9 cellular contexts compared by ENCODE assay signal in the genomic region with DNA sequence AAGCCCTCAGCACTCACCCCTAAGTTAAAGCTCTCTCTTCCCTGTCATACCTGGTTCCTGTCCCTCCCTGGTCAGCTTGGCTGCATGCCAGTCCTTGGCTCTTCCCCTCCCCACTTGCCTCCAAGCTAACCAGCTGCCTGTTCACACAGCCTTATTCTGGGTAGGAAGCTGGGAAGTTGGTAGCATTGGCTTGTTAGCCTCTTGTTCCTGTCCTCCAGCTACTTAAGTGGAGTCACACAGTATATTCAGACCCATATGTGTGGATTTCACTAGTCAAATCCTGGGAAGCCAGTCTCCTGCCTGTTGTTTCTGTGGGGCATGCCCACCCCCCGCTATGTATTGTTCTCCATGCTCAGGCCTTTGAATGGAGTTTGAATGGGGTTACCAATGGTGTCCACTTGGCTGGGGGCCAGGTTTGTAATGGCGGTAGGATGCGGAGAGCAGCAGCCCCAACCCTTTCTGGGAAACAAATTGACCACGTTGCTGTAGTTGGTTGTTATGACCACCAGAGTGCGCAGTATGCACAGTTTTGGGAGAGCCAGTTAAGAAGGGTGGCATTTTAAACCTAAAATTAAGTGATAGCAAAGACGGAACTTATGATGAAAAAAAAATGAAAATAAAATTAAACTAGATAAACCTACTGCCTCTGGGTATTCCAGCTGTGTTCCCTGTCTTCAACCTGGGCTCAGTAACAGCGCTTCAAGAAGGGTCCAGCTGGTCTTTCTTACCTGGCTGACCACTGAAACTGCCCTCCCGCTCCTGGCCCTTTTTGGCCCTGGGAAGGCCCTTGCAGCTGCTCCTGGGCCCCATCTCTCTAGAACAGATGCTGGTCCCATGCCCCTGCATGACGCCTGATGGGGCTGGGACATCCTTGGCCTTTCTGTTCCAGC. TPM values are rescaled to one million over a fixed set of nuclear protein-coding genes. Genes with fewer than 3 reads are reported as not detected.
A peak's percentile ranks its signal among the peaks of the same experiment; 100 is the strongest.
DNase-seq lines count a peak whose midpoint lies in the region; ATAC-seq and TF ChIP-seq lines count a peak whose summit lies in the region.
"Had no signal": no experiment of that assay in that cellular context is flagged by ENCODE, and none has a peak within 500 bp of the region (broad histone marks: within the 10 kb centered on the region; RNA-seq: fewer than 3 reads in every experiment).

No MANE protein-coding gene starts in this region.

- peak; percentile 90 for ATAC-seq in CD4-positive, alpha-beta T cell (ENCODE audit: poor library complexity)
- ATAC-seq in HCT116 = peak; percentile 78
- ATAC-seq in WTC11 = peak; percentile 78
- peak; percentile 56 for ATAC-seq in left colon
- no peak for ATAC-seq in GM21367 (IDR thresholded peaks at IDR 0.05; ENCODE audit: unreplicated experiment)

- H3K27ac Mint-ChIP-seq in CD4-positive, alpha-beta T cell = no peak overlapping the region
- H3K27ac Mint-ChIP-seq in WTC11 = no peak overlapping the region
- H3K27ac Mint-ChIP-seq: IgD-negative memory B cell had no signal

- no peaks in the 10 kb centered on the region for H3K9me3 Mint-ChIP-seq in CD4-positive, alpha-beta T cell
- no peaks in the 10 kb centered on the region for H3K9me3 Mint-ChIP-seq in WTC11
- H3K9me3 Mint-ChIP-seq: IgD-negative memory B cell had no signal

- H3K4me1 ChIP-seq in HCT116 (ENCODE audit: control insufficient read depth in 1 of 2, insufficient read depth in 2 of 2, low read length in 2 of 2) = peaks cover 23 to 48% of the 10 kb centered on the region in 2 experiments

- H3K36me3 Mint-ChIP-seq in CD4-positive, alpha-beta T cell (ENCODE audit: low read depth) = no peaks in the 10 kb centered on the region
- no peaks in the 10 kb centered on the region for H3K36me3 Mint-ChIP-seq in WTC11
- H3K36me3 Mint-ChIP-seq: IgD-negative memory B cell had no signal

- H3K27me3 Mint-ChIP-seq in CD4-positive, alpha-beta T cell = no peaks in the 10 kb centered on the region
- peaks cover 2% of the 10 kb centered on the region; the same call in 1 of the 2 replicates for H3K27me3 Mint-ChIP-seq in WTC11 (ENCODE audit: low read depth)

- peak overlapping the region; percentile 59 for H3K4me2 ChIP-seq in HCT116 (ENCODE audit: low read length)

- no peaks in the 10 kb centered on the region for H3K79me2 ChIP-seq in HCT116 (ENCODE audit: insufficient read depth, low read length)

- no peaks in the 10 kb centered on the region for H4K20me1 ChIP-seq in HCT116 (ENCODE audit: insufficient read depth)

- RAD21 ChIA-PET in HCT116 (lab: Charles Lee; ENCODE audit: low non-redundant PET in 1 of 2, low total read pairs in 2 of 2, uncharacterized antibody in 2 of 2, unreplicated experiment in 2 of 2) = interaction anchor here in 1 of 2 experiments (0.5 to 1.6 kb wide), 2 partner anchors 88 to 108 kb away, joined by 3 to 4 read pairs; no protein-coding TSS in a partner anchor

- H3K9me2 ChIP-seq in HCT116 (ENCODE audit: insufficient read depth) = no peaks in the 10 kb centered on the region

- H2AFZ ChIP-seq in HCT116 (ENCODE audit: low read depth, low read length, poor library complexity, severe bottlenecking) = peak overlapping the region; percentile 98

- peaks cover 12% of the 10 kb centered on the region for H3K4me1 Mint-ChIP-seq in CD4-positive, alpha-beta T cell (ENCODE audit: low read depth)
- H3K4me1 Mint-ChIP-seq in WTC11 = peaks cover 20% of the 10 kb centered on the region

- no peak overlapping the region for H3K27ac ChIP-seq in CD4-positive, alpha-beta T cell (ENCODE audit: low read depth, low read length)
- H3K27ac ChIP-seq in HCT116 (ENCODE audit: low read depth, low read length) (peak overlapping the region; percentile 8; the same call in 1 of the 2 replicates), caudate nucleus (ENCODE audit: low read depth, low read length) (no peak overlapping the region)

- no peaks in the 10 kb centered on the region for H3K9me3 ChIP-seq in CD4-positive, alpha-beta T cell (ENCODE audit: control insufficient read depth, low read length)
- H3K9me3 ChIP-seq in HCT116 (ENCODE audit: control insufficient read depth in 1 of 2, insufficient read depth in 1 of 2, low read depth in 1 of 2, low read length in 2 of 2) = no peaks in the 10 kb centered on the region

- no peak overlapping the region for H3K4me3 Mint-ChIP-seq in CD4-positive, alpha-beta T cell
- no peak overlapping the region for H3K4me3 Mint-ChIP-seq in WTC11
- H3K4me3 Mint-ChIP-seq: IgD-negative memory B cell had no signal

- CTCF ChIA-PET in CD4-positive, alpha-beta T cell (lab: Charles Lee) = interaction anchor here (0.9 to 1.7 kb wide), 5 partner anchors 9 to 140 kb away, joined by 3 to 13 read pairs (median 4); no protein-coding TSS in a partner anchor
- CTCF ChIA-PET in HCT116 (lab: Charles Lee) (interaction anchor here (0.6 to 7.1 kb wide), 14 partner anchors 13 to 508 kb away, joined by 3 to 57 read pairs (median 4); no protein-coding TSS in a partner anchor), WTC11 (lab: Charles Lee) (interaction anchor here (0.6 to 7.5 kb wide), 33 partner anchors 12 to 381 kb away, joined by 3 to 89 read pairs (median 4); a partner anchor contains a TSS)

- peak; percentile 90 for TF ChIP-seq CTCF in CD4-positive, alpha-beta T cell (IDR thresholded peaks at IDR 0.05)
- TF ChIP-seq CTCF in HCT116 (IDR thresholded peaks at IDR 0.05 in 2 of 3, conservative IDR thresholded peaks at IDR 0.05 in 1 of 3; ENCODE audit: borderline replicate concordance in 1 of 3, insufficient read depth in 1 of 3, low read depth in 2 of 3, low read length in 2 of 3) (peak; percentile 77 to 89 (median 88)), WTC11 (IDR thresholded peaks at IDR 0.05) (peak; percentile 69)

- DNase-seq in CD4-positive, alpha-beta T cell = peak; percentile 50 to 67 (median 54)
- DNase-seq in HCT116 (ENCODE audit: low read depth, low spot score) (peak; percentile 81), NCI-H2227 (lab: John Stamatoyannopoulos, UW; ENCODE audit: unreplicated experiment) (peak; percentile 95), WTC11 (ENCODE audit: low spot score) (peak; percentile 75), caudate nucleus (lab: John Stamatoyannopoulos, UW) (peak in 50 of 61 donors; percentile 7 to 75 (median 36)), left colon (peak; percentile 77 to 79)
- DNase-seq in stimulated activated CD4-positive, alpha-beta T cell treated with anti-CD3 and anti-CD28 coated beads, Interleukin-2, amount 100 ng/mL, for 48 hours = peak; percentile 59

- BruUV-seq in HCT116 (replicated peaks; lab: Mats Ljungman, UMichigan) = no TSS peak

- TF ChIP-seq RAD21 in HCT116 (IDR thresholded peaks at IDR 0.05; ENCODE audit: low read depth) = peak; percentile 93

- intact Hi-C loops in CD4-positive, alpha-beta T cell (cut with DNase I, micrococcal nuclease) = loop anchor here (1.0 to 5.0 kb wide), 6 partner anchors 57 to 479 kb away; no protein-coding TSS in a partner anchor
- intact Hi-C loops in HCT116 (cut with micrococcal nuclease) (loop anchor here (1.0 to 5.0 kb wide), 3 partner anchors 59 to 479 kb away; no protein-coding TSS in a partner anchor), left colon (cut with DNase I, micrococcal nuclease) (loop anchor here (5.0 kb wide), 2 partner anchors 116 to 144 kb away; no protein-coding TSS in a partner anchor)

- TF ChIP-seq POLR2A in HCT116 (IDR thresholded peaks at IDR 0.05; ENCODE audit: borderline replicate concordance, extremely low read depth, insufficient read depth, insufficient read length) = no peak

- H3K4me3 ChIP-seq in HCT116 (replicated peaks in 1 of 2; ENCODE audit: low read depth in 1 of 2, low read length in 2 of 2) = no peak overlapping the region

- H3K36me3 ChIP-seq in HCT116 (ENCODE audit: control insufficient read depth in 1 of 2, insufficient read depth in 2 of 2, low read length in 2 of 2) = no peaks in the 10 kb centered on the region

- no peaks in the 10 kb centered on the region for H3K27me3 ChIP-seq in CD4-positive, alpha-beta T cell (ENCODE audit: control insufficient read depth, insufficient read depth, low read length)
- H3K27me3 ChIP-seq in HCT116 (ENCODE audit: insufficient read depth, low read length) = no peaks in the 10 kb centered on the region

- POLR2A ChIA-PET in CD4-positive, alpha-beta T cell (lab: Charles Lee) = interaction anchor here (0.9 to 4.1 kb wide), 5 partner anchors 41 to 174 kb away, joined by 3 to 23 read pairs (median 3); no protein-coding TSS in a partner anchor
- POLR2A ChIA-PET in HCT116 (lab: Charles Lee) = interaction anchor here (0.7 to 1.4 kb wide), 3 partner anchors 12 to 144 kb away, joined by 3 to 5 read pairs (median 5); no protein-coding TSS in a partner anchor
- POLR2A ChIA-PET in WTC11 (lab: Charles Lee) = no interaction called here

- no peak overlapping the region for H3K9ac ChIP-seq in HCT116 (ENCODE audit: low read length)

TF ChIP-seq in HCT116, 20 proteins besides CTCF, POLR2A, EP300 and RAD21 (continues in another document):
- TF ChIP-seq, protein P1, sequence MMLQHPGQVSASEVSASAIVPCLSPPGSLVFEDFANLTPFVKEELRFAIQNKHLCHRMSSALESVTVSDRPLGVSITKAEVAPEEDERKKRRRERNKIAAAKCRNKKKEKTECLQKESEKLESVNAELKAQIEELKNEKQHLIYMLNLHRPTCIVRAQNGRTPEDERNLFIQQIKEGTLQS (IDR thresholded peaks at IDR 0.05) = no peak
- peak; percentile 90 for TF ChIP-seq YY1 (IDR thresholded peaks at IDR 0.05; ENCODE audit: extremely low read depth, insufficient replicate concordance, low read depth, low read length)

RNA-seq across cellular contexts. Expression of a gene that starts 10.7 kb away (rescaled TPM):
- 1,000 to 10,000 TPM; 4,753 to 4,828 TPM for total RNA-seq in CD4-positive, alpha-beta T cell
- total RNA-seq in HCT116 (2021; ENCODE audit: unreplicated experiment) (4,109 TPM), WTC11 (2021) (3,967 to 4,516 TPM (median 4,446 TPM) in 3 replicates), left colon (1,000 to 10,000 TPM; 1,894 to 1,934 TPM)
- 4,885 and 4,997 TPM in 2 replicates for polyA plus RNA-seq in HCT116 (2012)

RNA-seq across cellular contexts. Expression of a gene that starts 37.2 kb away (rescaled TPM):
- 10 to 100 TPM; 26.7 to 27.8 TPM for total RNA-seq in CD4-positive, alpha-beta T cell
- total RNA-seq in HCT116 (2021; ENCODE audit: unreplicated experiment) = 24.2 TPM
- polyA plus RNA-seq in HCT116 (2012) = 12.0 and 12.9 TPM in 2 replicates
- total RNA-seq in WTC11 (2021) = 81.0 to 90.1 TPM (median 82.9 TPM) in 3 replicates
- total RNA-seq in left colon = 10 to 100 TPM; 80.5 to 95.4 TPM

RNA-seq across cellular contexts. Expression of a gene that starts 44.4 kb away (rescaled TPM):
- under 1 TPM; 0.33 to 0.81 TPM for total RNA-seq in CD4-positive, alpha-beta T cell
- total RNA-seq in HCT116 (2021; ENCODE audit: unreplicated experiment) = 1.7 TPM
- polyA plus RNA-seq in HCT116 (2012) = 2.9 and 4.4 TPM in 2 replicates
- total RNA-seq in WTC11 (2021) = 0.22 to 0.60 TPM (median 0.39 TPM) in 3 replicates
- total RNA-seq in left colon = under 1 TPM in 1 of 2 donors, not detected in 1; 0.37 TPM

Comparison
In these comparisons a context has a peak if more than half of its experiments do, and no peak if none do; other contexts are left out.
1. DNase-seq: peak in every context shown above with its lines; median percentile 95 in NCI-H2227; 81 in HCT116; 78 in left colon; 75 in WTC11; 59 in stimulated activated CD4-positive, alpha-beta T cell treated with anti-CD3 and anti-CD28 coated beads, Interleukin-2, amount 100 ng/mL, for 48 hours; 54 in CD4-positive, alpha-beta T cell; 36 in caudate nucleus.